ENCODE assay signal across 1 cellular context in the genomic region with DNA sequence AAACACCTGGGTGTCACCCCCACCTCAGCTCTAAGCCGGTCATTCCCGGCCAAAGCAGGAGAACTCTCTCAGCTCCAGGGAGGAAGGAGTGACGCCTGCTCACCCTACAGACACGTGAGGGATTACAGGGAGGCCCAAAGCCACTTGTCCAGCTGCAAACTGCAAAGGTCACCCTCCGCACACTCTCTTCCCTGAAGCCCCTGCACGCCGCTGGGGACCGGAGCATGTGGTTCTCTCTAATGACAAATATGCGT.
TF ChIP-seq lines count a peak whose summit lies in the region.

No MANE protein-coding gene starts in this region.

TF ChIP-seq in GM23338, 12 proteins besides CTCF, POLR2A, EP300 and RAD21 (continued from another document):
- TF ChIP-seq ZNF462 (CRISPR knock-in tag; IDR thresholded peaks at IDR 0.05) (no peak), EZH2phosphoT487 (IDR thresholded peaks at IDR 0.05; ENCODE audit: unreplicated experiment) (no peak), POLR2AphosphoS5 (IDR thresholded peaks at IDR 0.05; ENCODE audit: low read depth) (no peak)
TF ChIP-seq in GM23338: peak in this region for 0.
